Comparison of ENCODE assay signal across 29 cellular contexts in genomic region chr10:20228748-20229147, GRCh38.
"Had no signal": no experiment of that assay in that cellular context is flagged by ENCODE, and none has a peak within 500 bp of the region (broad histone marks: within the 10 kb centered on the region; RNA-seq: fewer than 3 reads in every experiment).

No MANE protein-coding gene starts in this region.

- H3K9me3 ChIP-seq: ascending aorta, Peyer's patch, SJSA1 had no signal

- H3K4me3 ChIP-seq: ascending aorta, cardiac muscle cell, Peyer's patch, SJSA1 had no signal

- H3K27me3 ChIP-seq: ascending aorta, cardiac muscle cell, Peyer's patch, SJSA1 had no signal

- H3K36me3 ChIP-seq: ascending aorta, cardiac muscle cell, Peyer's patch, SJSA1 had no signal

- H3K4me1 ChIP-seq: ascending aorta, Peyer's patch, SJSA1 had no signal

- H3K27ac ChIP-seq: ascending aorta, cardiac muscle cell, Peyer's patch, SJSA1 had no signal

- ATAC-seq: activated CD8-positive, alpha-beta memory T cell treated with anti-CD3 and anti-CD28 coated beads, Interleukin-2, amount 10 ng/mL, durations not matched to agents 7 days and 5 days; activated T-cell treated with anti-CD3 and anti-CD28 coated beads, Interleukin-2, amount 50 U/mL, for 72 hours; activated T-helper 17 cell treated with anti-CD3 and anti-CD28 coated beads, Interleukin-2, amount 50 U/mL, for 72 hours; PC-3; SK-N-SH treated with all-trans-retinoic acid at 6 μM for 48 hours had no signal

- DNase-seq: activated B cell treated with CpG ODN at 0.5 μM for 24 hours; activated CD4-positive, alpha-beta memory T cell treated with anti-CD3 and anti-CD28 coated beads, Interleukin-2, amount 10 ng/mL, durations not matched to agents 7 days and 5 days; activated CD4-positive, alpha-beta T cell treated with anti-CD3 and anti-CD28 coated beads for 1 hour; activated CD4-positive, alpha-beta T cell treated with anti-CD3 and anti-CD28 coated beads for 48 hours; activated CD8-positive, alpha-beta memory T cell treated with anti-CD3 and anti-CD28 coated beads for 24 hours; activated CD8-positive, alpha-beta memory T cell treated with anti-CD3 and anti-CD28 coated beads, Interleukin-2, amount 10 ng/mL, durations not matched to agents 7 days and 5 days; activated CD8-positive, alpha-beta memory T cell treated with anti-CD3 and anti-CD28 coated beads, Interleukin-2, amount 50 U/mL, for 48 hours; activated effector memory CD4-positive, alpha-beta T cell treated with anti-CD3 and anti-CD28 coated beads, Interleukin-2, amount 50 U/mL, for 16 hours; activated naive CD4-positive, alpha-beta T cell; activated naive CD8-positive, alpha-beta T cell treated with anti-CD3 and anti-CD28 coated beads, Interleukin-2, amount 10 ng/mL, durations not matched to agents 7 days and 5 days; activated T-cell treated with anti-CD3 and anti-CD28 coated beads, Interleukin-2, amount 50 U/mL, for 72 hours; amygdala; NCI-H1105; NCI-H1417 treated with DMSO at 0.1 percent for 48 hours; NCI-H187 treated with DMSO at 0.1 percent for 48 hours; NCI-H2081; NCI-H226; NCI-H446 treated with DMSO at 0.1 percent for 48 hours; NCI-H524 treated with DMSO at 0.1 percent for 48 hours; PC-3; Peyer's patch; RPMI8226; SHP77 treated with DMSO at 0.1 percent for 48 hours; SW 1271 had no signal
